Comparison of ENCODE assay signal across 10 cellular contexts in the genomic region with DNA sequence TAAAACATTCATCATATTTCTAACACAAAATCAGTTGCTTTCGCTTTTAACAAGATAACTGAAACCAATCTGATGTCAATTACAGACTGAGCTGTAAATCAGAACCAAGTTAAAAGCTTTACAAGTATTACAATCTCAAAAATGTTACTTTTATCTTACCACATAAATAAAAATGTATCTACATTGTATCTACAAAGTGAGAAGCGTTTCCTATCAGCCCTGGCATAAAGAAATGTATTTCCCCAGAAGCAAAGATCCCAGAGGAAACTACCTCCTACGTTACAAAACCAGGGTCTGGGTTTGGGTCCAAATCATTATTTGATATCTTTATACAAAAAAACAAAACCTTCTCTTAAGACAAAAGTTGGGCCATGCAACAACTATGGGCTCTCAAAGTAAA. TPM values are rescaled to one million over a fixed set of nuclear protein-coding genes. Genes with fewer than 3 reads are reported as not detected.
DNase-seq lines count a peak whose midpoint lies in the region; ATAC-seq lines count a peak whose summit lies in the region.
"Had no signal": no experiment of that assay in that cellular context is flagged by ENCODE, and none has a peak within 500 bp of the region (broad histone marks: within the 10 kb centered on the region; RNA-seq: fewer than 3 reads in every experiment).

No MANE protein-coding gene starts in this region.

- H3K27me3 ChIP-seq in HUES6 (ENCODE audit: control insufficient read depth, insufficient read depth, low read length) (no peaks in the 10 kb centered on the region), iPS-20b (ENCODE audit: insufficient read depth, low read length) (no peaks in the 10 kb centered on the region)

- ATAC-seq in stimulated activated memory B cell treated with anti-CD40 and anti-IgM and Interleukin-4, amounts not matched to agents 10 μg/mL and 1 μg/mL and 100 μg/mL, for 72 hours: no peak
- ATAC-seq in GM21390 (IDR thresholded peaks at IDR 0.05; ENCODE audit: unreplicated experiment): no peak
- ATAC-seq: mucosa of descending colon had no signal

- H3K4me1 ChIP-seq in HUES6 (ENCODE audit: control insufficient read depth, insufficient read depth, low read length) (peaks cover 37% of the 10 kb centered on the region), iPS-20b (ENCODE audit: insufficient read depth, low read length) (peaks cover 24% of the 10 kb centered on the region)

- peaks cover 13% of the 10 kb centered on the region for H3K36me3 Mint-ChIP-seq in activated naive CD8-positive, alpha-beta T cell treated with anti-CD3 and anti-CD28 coated beads for 36 hours
- H3K36me3 Mint-ChIP-seq in stimulated activated memory B cell treated with anti-CD40 and anti-IgM and Interleukin-4, amounts not matched to agents 10 μg/mL and 1 μg/mL and 100 μg/mL, for 72 hours: peaks cover 14% of the 10 kb centered on the region

- peaks cover 51% of the 10 kb centered on the region for H3K4me1 Mint-ChIP-seq in activated naive CD8-positive, alpha-beta T cell treated with anti-CD3 and anti-CD28 coated beads for 36 hours
- H3K4me1 Mint-ChIP-seq in stimulated activated memory B cell treated with anti-CD40 and anti-IgM and Interleukin-4, amounts not matched to agents 10 μg/mL and 1 μg/mL and 100 μg/mL, for 72 hours: peaks cover 55% of the 10 kb centered on the region

- H3K27ac ChIP-seq in HUES6 (ENCODE audit: low read depth, low read length): no peak overlapping the region
- H3K27ac ChIP-seq in iPS-20b (ENCODE audit: low read length): peak overlapping the region; percentile 68

- no peak for DNase-seq in activated naive CD8-positive, alpha-beta T cell treated with anti-CD3 and anti-CD28 coated beads for 36 hours
- DNase-seq in NCI-H510A treated with DMSO at 0.1 percent for 48 hours (lab: John Stamatoyannopoulos, UW) (no peak), NCI-H1105 treated with DMSO at 0.1 percent for 48 hours (lab: John Stamatoyannopoulos, UW) (no peak)
- DNase-seq in stimulated activated CD4-positive, alpha-beta T cell treated with anti-CD3 and anti-CD28 coated beads, Interleukin-4, amount 100 ng/mL, for 4 hours: no peak
- DNase-seq: NCI-H1694 had no signal

- peak overlapping the region; percentile 89 for H3K4me3 Mint-ChIP-seq in activated naive CD8-positive, alpha-beta T cell treated with anti-CD3 and anti-CD28 coated beads for 36 hours
- H3K4me3 Mint-ChIP-seq in stimulated activated memory B cell treated with anti-CD40 and anti-IgM and Interleukin-4, amounts not matched to agents 10 μg/mL and 1 μg/mL and 100 μg/mL, for 72 hours: no peak overlapping the region

- H3K27me3 Mint-ChIP-seq in activated naive CD8-positive, alpha-beta T cell treated with anti-CD3 and anti-CD28 coated beads for 36 hours: no peaks in the 10 kb centered on the region
- no peaks in the 10 kb centered on the region for H3K27me3 Mint-ChIP-seq in stimulated activated memory B cell treated with anti-CD40 and anti-IgM and Interleukin-4, amounts not matched to agents 10 μg/mL and 1 μg/mL and 100 μg/mL, for 72 hours

- peaks cover 6% of the 10 kb centered on the region for H3K9me3 Mint-ChIP-seq in activated naive CD8-positive, alpha-beta T cell treated with anti-CD3 and anti-CD28 coated beads for 36 hours
- peaks cover 4% of the 10 kb centered on the region for H3K9me3 Mint-ChIP-seq in stimulated activated memory B cell treated with anti-CD40 and anti-IgM and Interleukin-4, amounts not matched to agents 10 μg/mL and 1 μg/mL and 100 μg/mL, for 72 hours

- no peak overlapping the region for H3K9ac ChIP-seq in HUES6 (ENCODE audit: low read length)
- peak overlapping the region; percentile 79; the same call in 1 of the 2 replicates for H3K9ac ChIP-seq in iPS-20b (ENCODE audit: low read depth, low read length)

- peak overlapping the region; percentile 68 for H3K27ac Mint-ChIP-seq in activated naive CD8-positive, alpha-beta T cell treated with anti-CD3 and anti-CD28 coated beads for 36 hours
- peak overlapping the region; percentile 83 for H3K27ac Mint-ChIP-seq in stimulated activated memory B cell treated with anti-CD40 and anti-IgM and Interleukin-4, amounts not matched to agents 10 μg/mL and 1 μg/mL and 100 μg/mL, for 72 hours

- no peaks in the 10 kb centered on the region for H3K9me3 ChIP-seq in HUES6 (ENCODE audit: control insufficient read depth, insufficient read depth, low read depth, low read length)
- H3K9me3 ChIP-seq in iPS-20b (ENCODE audit: insufficient read depth, low read depth, low read length): no peaks in the 10 kb centered on the region
- H3K9me3 ChIP-seq: mucosa of descending colon had no signal

- H3K4me3 ChIP-seq in HUES6 (ENCODE audit: low read depth, low read length) (peak overlapping the region; percentile 59), iPS-20b (ENCODE audit: low read length) (peak overlapping the region; percentile 75; the same call in 1 of the 2 replicates)
- H3K4me3 ChIP-seq: mucosa of descending colon had no signal

- H3K36me3 ChIP-seq in HUES6 (ENCODE audit: control insufficient read depth, insufficient read depth, low read length) (no peaks in the 10 kb centered on the region), iPS-20b (ENCODE audit: insufficient read depth, low read depth, low read length) (no peaks in the 10 kb centered on the region)

RNA-seq across cellular contexts. Expression of gene SMURF1, which starts 2.6 kb away (rescaled TPM):
- 10 to 100 TPM; 12.3 TPM for total RNA-seq in activated naive CD8-positive, alpha-beta T cell treated with anti-CD3 and anti-CD28 coated beads for 36 hours
